Comparison of ENCODE assay signal across 8 cellular contexts in genomic region chr17:78839762-78840529, GRCh38. TPM values are rescaled to one million over a fixed set of nuclear protein-coding genes. Genes with fewer than 3 reads are reported as not detected.
DNase-seq lines count a peak whose midpoint lies in the region; ATAC-seq and TF ChIP-seq lines count a peak whose summit lies in the region.

No MANE protein-coding gene starts in this region.

- H3K4me3 ChIP-seq in SJCRH30 (peak overlapping the region; percentile 81), heart right ventricle (peak overlapping the region; percentile 76 to 100 (median 90)), retinal pigment epithelial cell (ENCODE audit: low read length) (peak overlapping the region; percentile 87)

- WGBS in heart right ventricle, 2 donors: 1% methylated on average over 64 to 73 of the region's 73 CpGs

- DNase-seq in A172 (ENCODE audit: low spot score) (peak; percentile 22), SJCRH30 (peak; percentile 42 to 54), heart right ventricle (no peak), retinal pigment epithelial cell (ENCODE audit: low read depth) (no peak), DMS79 treated with DMSO at 0.1 percent for 48 hours (lab: John Stamatoyannopoulos, UW) (no peak)
- DNase-seq in activated naive CD8-positive, alpha-beta T cell treated with anti-CD3 and anti-CD28 coated beads, Interleukin-2, amount 50 U/mL, for 16 hours (ENCODE audit: low read depth, low spot score): peak; percentile 22

- H3K36me3 ChIP-seq in SJCRH30 (peaks cover 29% of the 10 kb centered on the region), heart right ventricle (peaks cover 0 to 37% (median 29%) of the 10 kb centered on the region in 9 donors)

- H3K4me1 ChIP-seq in SJCRH30 (peaks cover 9% of the 10 kb centered on the region), heart right ventricle (peaks cover 4 to 33% (median 22%) of the 10 kb centered on the region in 9 donors)

- H3K27me3 ChIP-seq in SJCRH30 (no peaks in the 10 kb centered on the region), heart right ventricle (no peaks in the 10 kb centered on the region)

- TF ChIP-seq CTCF in heart right ventricle (IDR thresholded peaks at IDR 0.05): no peak
- no peak for TF ChIP-seq CTCF in retinal pigment epithelial cell (conservative IDR thresholded peaks at IDR 0.05; ENCODE audit: low read depth, low read length)

- intact Hi-C loops in heart right ventricle (cut with DNase I): no loop called here

- H3K27ac ChIP-seq in SJCRH30 (peak overlapping the region; percentile 59), heart right ventricle (peak overlapping the region; percentile 93 to 100 (median 98))

- no peaks in the 10 kb centered on the region for H3K9me3 ChIP-seq in SJCRH30 (replicated peaks)
- no peaks in the 10 kb centered on the region for H3K9me3 ChIP-seq in heart right ventricle

- ATAC-seq in GM18867 (IDR thresholded peaks at IDR 0.05; ENCODE audit: unreplicated experiment) (peak; percentile 24), HG03135 (IDR thresholded peaks at IDR 0.05; ENCODE audit: unreplicated experiment) (peak; percentile 26), heart right ventricle (peak in 5 of 8 donors; percentile 9 to 35 (median 28))

RNA-seq across cellular contexts. Expression of gene USP36, which starts 0.7 kb away (rescaled TPM):
- 15.9 and 33.6 TPM in 2 replicates for total RNA-seq in A172 (2014; rRNA removed; shearing (Covaris generic))
- total RNA-seq in SJCRH30 (2014; rRNA removed; shearing (Covaris generic)): 42.8 and 48.2 TPM in 2 replicates
- total RNA-seq in heart right ventricle: 10 to 100 TPM; 20.1 to 28.8 (median 24.9) TPM
- polyA plus RNA-seq in heart right ventricle: 10 to 100 TPM; 10.0 to 15.4 TPM

RNA-seq across cellular contexts. Expression of gene CYTH1, which starts 57.9 kb away (rescaled TPM):
- 25.5 and 43.3 TPM in 2 replicates for total RNA-seq in A172 (2014; rRNA removed; shearing (Covaris generic))
- 29.1 and 34.0 TPM in 2 replicates for total RNA-seq in SJCRH30 (2014; rRNA removed; shearing (Covaris generic))
- 10 to 100 TPM; 23.5 to 46.9 (median 34.8) TPM for total RNA-seq in heart right ventricle
- 10 to 100 TPM; 22.3 to 31.5 TPM for polyA plus RNA-seq in heart right ventricle

Comparison
In these comparisons a context has a peak if more than half of its experiments do, and no peak if none do; other contexts are left out.
1. DNase-seq: peak in A172 (single experiment), SJCRH30 (2 of 2) and activated naive CD8-positive, alpha-beta T cell treated with anti-CD3 and anti-CD28 coated beads, Interleukin-2, amount 50 U/mL, for 16 hours (single experiment); none in heart right ventricle (0 of 2), retinal pigment epithelial cell (single experiment) and DMS79 treated with DMSO at 0.1 percent for 48 hours (single experiment).
2. Peak in every context shown above with its lines, with median percentiles within 50 percentile points of each other: ATAC-seq and H3K4me3 ChIP-seq.